8 cellular contexts compared by ENCODE assay signal in the genomic region with DNA sequence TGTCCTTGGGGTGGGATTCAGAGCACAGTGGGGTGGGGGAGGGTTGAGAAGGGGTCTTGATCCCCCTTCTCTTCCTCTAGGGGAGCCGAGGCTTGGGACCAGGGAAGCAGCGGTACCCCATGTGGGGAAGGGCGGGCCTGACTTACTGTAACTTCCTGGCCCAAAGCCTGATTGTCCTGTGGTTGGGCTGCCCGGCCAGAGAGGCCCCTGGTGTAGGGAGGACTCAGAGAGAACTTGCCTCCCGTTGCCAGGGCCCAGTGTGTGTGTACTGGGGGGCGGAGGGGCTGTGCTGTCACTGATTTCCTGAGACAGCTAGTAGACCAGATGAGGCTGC. TPM values are rescaled to one million over a fixed set of nuclear protein-coding genes. Genes with fewer than 3 reads are reported as not detected.
DNase-seq lines count a peak whose midpoint lies in the region; ATAC-seq and TF ChIP-seq lines count a peak whose summit lies in the region.

No MANE protein-coding gene starts in this region.

- no peaks in the 10 kb centered on the region for H3K36me3 ChIP-seq in adipocyte (ENCODE audit: control insufficient read depth, insufficient read depth, low read length, severe bottlenecking)

- peaks cover 52 to 78% of the 10 kb centered on the region in 2 donors for H3K4me1 Mint-ChIP-seq in stimulated activated naive B cell treated with anti-CD40 and anti-IgM and Interleukin-4, amounts not matched to agents 10 μg/mL and 1 μg/mL and 100 μg/mL, for 72 hours

- no peaks in the 10 kb centered on the region for H3K9me3 ChIP-seq in adipocyte (ENCODE audit: control insufficient read depth, low read length)
- H3K9me3 ChIP-seq in right cardiac atrium (ENCODE audit: control insufficient read depth, low read length) = no peaks in the 10 kb centered on the region

- TF ChIP-seq RAD21 in Ishikawa (IDR thresholded peaks at IDR 0.05; ENCODE audit: low read depth) = no peak

- intact Hi-C loops in right cardiac atrium (cut with DNase I) = no loop called here

- H3K36me3 Mint-ChIP-seq in stimulated activated naive B cell treated with anti-CD40 and anti-IgM and Interleukin-4, amounts not matched to agents 10 μg/mL and 1 μg/mL and 100 μg/mL, for 72 hours = no peaks in the 10 kb centered on the region

- ATAC-seq in right cardiac atrium (peak; percentile 76 to 80), HG03135 (IDR thresholded peaks at IDR 0.05; ENCODE audit: unreplicated experiment) (no peak)
- ATAC-seq in stimulated activated naive B cell treated with anti-CD40 and anti-IgM and Interleukin-4, amounts not matched to agents 10 μg/mL and 1 μg/mL and 100 μg/mL, for 72 hours (replicated peaks) = peak; percentile 11 to 24

- TF ChIP-seq EP300 in Ishikawa (IDR thresholded peaks at IDR 0.05; ENCODE audit: borderline replicate concordance) = no peak

- H3K4me1 ChIP-seq in adipocyte (ENCODE audit: control insufficient read depth, insufficient read depth, low read length) (peaks cover 32% of the 10 kb centered on the region), right cardiac atrium (ENCODE audit: control insufficient read depth, insufficient read depth, low read length) (peaks cover 21% of the 10 kb centered on the region)

- peak overlapping the region; percentile 47 for H3K4me3 ChIP-seq in AG10803 (ENCODE audit: low read length)
- peak overlapping the region; percentile 69 for H3K4me3 ChIP-seq in adipocyte (ENCODE audit: low read length)
- H3K4me3 ChIP-seq in right cardiac atrium (ENCODE audit: low read length) = no peak overlapping the region

- H3K27me3 ChIP-seq in adipocyte (replicated peaks; ENCODE audit: control insufficient read depth, insufficient read depth, low read length) (no peaks in the 10 kb centered on the region), right cardiac atrium (ENCODE audit: control insufficient read depth, insufficient read depth) (no peaks in the 10 kb centered on the region)

- 12% methylated on average over 6 of the region's 6 CpGs for WGBS in right cardiac atrium

- peak; percentile 95 for DNase-seq in AG10803 (ENCODE audit: low read depth)
- peak; percentile 93 for DNase-seq in adipocyte (ENCODE audit: low read depth)
- peak; percentile 91 to 92 (median 91) for DNase-seq in right cardiac atrium
- DNase-seq in stimulated activated naive B cell treated with anti-CD40 and anti-IgM and Interleukin-4, amounts not matched to agents 10 μg/mL and 1 μg/mL and 100 μg/mL, for 72 hours = no peak
- no peak for DNase-seq in NCI-H2227 (lab: John Stamatoyannopoulos, UW; ENCODE audit: unreplicated experiment)
- no peak for DNase-seq in stimulated activated CD4-positive, alpha-beta T cell treated with anti-CD3 and anti-CD28 coated beads, Interleukin-1b, Interleukin-23, amount 100 ng/mL, for 48 hours

- TF ChIP-seq CTCF in AG10803 (conservative IDR thresholded peaks at IDR 0.05; ENCODE audit: low read length) = no peak

- peak overlapping the region; percentile 95 for H3K27ac Mint-ChIP-seq in stimulated activated naive B cell treated with anti-CD40 and anti-IgM and Interleukin-4, amounts not matched to agents 10 μg/mL and 1 μg/mL and 100 μg/mL, for 72 hours

- H3K9ac ChIP-seq in adipocyte (ENCODE audit: low read length) = peak overlapping the region; percentile 86

- H3K4me3 Mint-ChIP-seq in stimulated activated naive B cell treated with anti-CD40 and anti-IgM and Interleukin-4, amounts not matched to agents 10 μg/mL and 1 μg/mL and 100 μg/mL, for 72 hours = peak overlapping the region; percentile 60 to 75

- H3K9me3 Mint-ChIP-seq in stimulated activated naive B cell treated with anti-CD40 and anti-IgM and Interleukin-4, amounts not matched to agents 10 μg/mL and 1 μg/mL and 100 μg/mL, for 72 hours = no peaks in the 10 kb centered on the region

- no peaks in the 10 kb centered on the region for H3K27me3 Mint-ChIP-seq in stimulated activated naive B cell treated with anti-CD40 and anti-IgM and Interleukin-4, amounts not matched to agents 10 μg/mL and 1 μg/mL and 100 μg/mL, for 72 hours

- peak overlapping the region; percentile 84 for H3K27ac ChIP-seq in right cardiac atrium (ENCODE audit: low read length)

TF ChIP-seq in Ishikawa, 13 proteins besides CTCF, POLR2A, EP300 and RAD21:
- TF ChIP-seq NFIC (IDR thresholded peaks at IDR 0.05) = 0 out of 2 replicates have a peak, but pooled peaks have one; percentile 2
- no peak for TF ChIP-seq EGR1 (IDR thresholded peaks at IDR 0.05)
TF ChIP-seq in Ishikawa: peak in this region for 1.

RNA-seq across cellular contexts. Expression of gene SOCS3, which starts 16.8 kb away (rescaled TPM):
- total RNA-seq in right cardiac atrium = 10 to 100 TPM in 3 of 4 donors, 1 to 10 TPM in 1; 6.6 to 51.2 (median 11.6) TPM
- polyA plus RNA-seq in right cardiac atrium = 52.6 TPM

RNA-seq across cellular contexts. Expression of gene PGS1, which starts 35.4 kb away (rescaled TPM):
- 10 to 100 TPM; 20.2 to 22.2 (median 20.8) TPM for total RNA-seq in right cardiac atrium
- polyA plus RNA-seq in right cardiac atrium = 13.9 TPM

Comparison
In these comparisons a context has a peak if more than half of its experiments do, and no peak if none do; other contexts are left out.
1. DNase-seq: peak in AG10803 (single experiment), adipocyte (single experiment) and right cardiac atrium (3 of 3); none in stimulated activated naive B cell treated with anti-CD40 and anti-IgM and Interleukin-4, amounts not matched to agents 10 μg/mL and 1 μg/mL and 100 μg/mL, for 72 hours (single experiment), NCI-H2227 (single experiment) and stimulated activated CD4-positive, alpha-beta T cell treated with anti-CD3 and anti-CD28 coated beads, Interleukin-1b, Interleukin-23, amount 100 ng/mL, for 48 hours (single experiment).